ENCODE assay signal across 9 cellular contexts in genomic region chr6:159790947-159791598, GRCh38. TPM values are rescaled to one million over a fixed set of nuclear protein-coding genes. Genes with fewer than 3 reads are reported as not detected.
DNase-seq lines count a peak whose midpoint lies in the region; ATAC-seq lines count a peak whose summit lies in the region.
"Had no signal": no experiment of that assay in that cellular context is flagged by ENCODE, and none has a peak within 500 bp of the region (broad histone marks: within the 10 kb centered on the region; RNA-seq: fewer than 3 reads in every experiment).

No MANE protein-coding gene starts in this region.

- H3K27me3 ChIP-seq in CD4-positive, CD25-positive, alpha-beta regulatory T cell (ENCODE audit: control insufficient read depth, insufficient read depth, low read length): no peaks in the 10 kb centered on the region
- H3K27me3 ChIP-seq in iPS-20b (ENCODE audit: insufficient read depth, low read length): no peaks in the 10 kb centered on the region
- no peaks in the 10 kb centered on the region for H3K27me3 ChIP-seq in stomach smooth muscle (ENCODE audit: control insufficient read depth in 1 of 2, insufficient read depth in 2 of 2, low read length in 2 of 2)

- H3K27ac Mint-ChIP-seq in CD4-positive, CD25-positive, alpha-beta regulatory T cell: peak overlapping the region; percentile 94 to 99 (median 99)
- peak overlapping the region; percentile 98 for H3K27ac Mint-ChIP-seq in activated naive CD8-positive, alpha-beta T cell

- H3K27me3 Mint-ChIP-seq in CD4-positive, CD25-positive, alpha-beta regulatory T cell: peaks cover 8% of the 10 kb centered on the region
- no peaks in the 10 kb centered on the region for H3K27me3 Mint-ChIP-seq in activated naive CD8-positive, alpha-beta T cell

- peak overlapping the region; percentile 95 to 100 (median 99) for H3K4me3 Mint-ChIP-seq in CD4-positive, CD25-positive, alpha-beta regulatory T cell
- H3K4me3 Mint-ChIP-seq in activated naive CD8-positive, alpha-beta T cell: peak overlapping the region; percentile 98

- in situ Hi-C loops in KBM-7 (cut with MboI; ENCODE audit: low pct_unique_long_range_greater_than_20kb, low sequenced_read_pairs): no loop called here

- no peaks in the 10 kb centered on the region for H3K9me3 Mint-ChIP-seq in CD4-positive, CD25-positive, alpha-beta regulatory T cell
- H3K9me3 Mint-ChIP-seq in activated naive CD8-positive, alpha-beta T cell (ENCODE audit: low read depth): no peaks in the 10 kb centered on the region

- no peaks in the 10 kb centered on the region for H3K9me3 ChIP-seq in CD4-positive, CD25-positive, alpha-beta regulatory T cell (ENCODE audit: control insufficient read depth in 2 of 2, low read length in 2 of 2)
- H3K9me3 ChIP-seq in iPS-20b (ENCODE audit: insufficient read depth, low read depth, low read length) (no peaks in the 10 kb centered on the region), stomach smooth muscle (ENCODE audit: control insufficient read depth in 2 of 2, low read length in 2 of 2) (no peaks in the 10 kb centered on the region)

- H3K36me3 Mint-ChIP-seq in CD4-positive, CD25-positive, alpha-beta regulatory T cell: peaks cover 28% of the 10 kb centered on the region
- H3K36me3 Mint-ChIP-seq in activated naive CD8-positive, alpha-beta T cell: peaks cover 13% of the 10 kb centered on the region

- H3K4me1 Mint-ChIP-seq in CD4-positive, CD25-positive, alpha-beta regulatory T cell: peaks cover 11 to 74% (median 47%) of the 10 kb centered on the region in 4 donors
- peaks cover 56% of the 10 kb centered on the region for H3K4me1 Mint-ChIP-seq in activated naive CD8-positive, alpha-beta T cell (ENCODE audit: low read depth)

- H3K27ac ChIP-seq in CD4-positive, CD25-positive, alpha-beta regulatory T cell (ENCODE audit: insufficient read depth, low read length, poor library complexity, severe bottlenecking): peak overlapping the region; percentile 97
- peak overlapping the region; percentile 65 for H3K27ac ChIP-seq in iPS-20b (ENCODE audit: low read length)
- H3K27ac ChIP-seq in stomach smooth muscle (ENCODE audit: low read length): peak overlapping the region; percentile 97

- H3K36me3 ChIP-seq in CD4-positive, CD25-positive, alpha-beta regulatory T cell (ENCODE audit: control insufficient read depth, insufficient read depth, low read length): peaks cover 30% of the 10 kb centered on the region
- H3K36me3 ChIP-seq in iPS-20b (ENCODE audit: insufficient read depth, low read depth, low read length): peaks cover 50% of the 10 kb centered on the region
- H3K36me3 ChIP-seq in stomach smooth muscle (ENCODE audit: control insufficient read depth in 2 of 2, insufficient read depth in 2 of 2, low read length in 2 of 2): peaks cover 2 to 3% of the 10 kb centered on the region in 2 donors

- no peak for ATAC-seq in CD4-positive, CD25-positive, alpha-beta regulatory T cell (ENCODE audit: low read depth in 2 of 2)
- ATAC-seq in GM18909 (IDR thresholded peaks at IDR 0.05; ENCODE audit: poor library complexity, unreplicated experiment): no peak
- no peak for ATAC-seq in GM18519 (IDR thresholded peaks at IDR 0.05; ENCODE audit: low FRiP score, unreplicated experiment)

- peak overlapping the region; percentile 87 for H3K4me3 ChIP-seq in CD4-positive, CD25-positive, alpha-beta regulatory T cell (ENCODE audit: low read depth, low read length)
- H3K4me3 ChIP-seq in iPS-20b (ENCODE audit: low read length): peak overlapping the region; percentile 89
- H3K4me3 ChIP-seq in stomach smooth muscle (ENCODE audit: low read length in 2 of 2): peak overlapping the region; percentile 88 to 96

- H3K4me1 ChIP-seq in CD4-positive, CD25-positive, alpha-beta regulatory T cell (ENCODE audit: control insufficient read depth, insufficient read depth, low read length, poor library complexity, severe bottlenecking): peaks cover 29% of the 10 kb centered on the region
- H3K4me1 ChIP-seq in iPS-20b (ENCODE audit: insufficient read depth, low read length) (peaks cover 4% of the 10 kb centered on the region; the same call in 1 of the 2 replicates), stomach smooth muscle (ENCODE audit: control insufficient read depth, insufficient read depth, low read length) (peaks cover 31% of the 10 kb centered on the region)

- peak in 2 of 3 donors; percentile 6 to 41 for DNase-seq in CD4-positive, CD25-positive, alpha-beta regulatory T cell
- DNase-seq in KBM-7 (peak; percentile 43), RKO (ENCODE audit: low spot score) (no peak)

- peak overlapping the region; percentile 96 for H3K9ac ChIP-seq in iPS-20b (ENCODE audit: low read depth, low read length)
- H3K9ac ChIP-seq in stomach smooth muscle (ENCODE audit: low read length in 2 of 2): peak overlapping the region; percentile 96 to 97

RNA-seq across cellular contexts. Expression of gene MRPL18, which starts 0.8 kb away (rescaled TPM):
- 21.7 TPM for total RNA-seq in CD4-positive, CD25-positive, alpha-beta regulatory T cell
- polyA plus RNA-seq in CD4-positive, CD25-positive, alpha-beta regulatory T cell: 100 to 1,000 TPM in 2 of 4 donors, 10 to 100 TPM in 2; 86.9 to 122 (median 103) TPM

RNA-seq across cellular contexts. Expression of gene TCP1, which starts 1.7 kb away (rescaled TPM):
- total RNA-seq in CD4-positive, CD25-positive, alpha-beta regulatory T cell: 205 TPM
- polyA plus RNA-seq in CD4-positive, CD25-positive, alpha-beta regulatory T cell: 100 to 1,000 TPM in 2 of 4 donors, 10 to 100 TPM in 2; 83.6 to 121 (median 99.9) TPM

RNA-seq across cellular contexts. Expression of gene PNLDC1, which starts 9.0 kb away (rescaled TPM):
- total RNA-seq in CD4-positive, CD25-positive, alpha-beta regulatory T cell: not detected
- under 1 TPM in 1 of 4 donors, not detected in 3; 0.21 TPM for polyA plus RNA-seq in CD4-positive, CD25-positive, alpha-beta regulatory T cell
- total RNA-seq: RPMI7951 had no signal

RNA-seq across cellular contexts. Expression of gene ACAT2, which starts 29.2 kb away (rescaled TPM):
- 29.6 TPM for total RNA-seq in CD4-positive, CD25-positive, alpha-beta regulatory T cell
- polyA plus RNA-seq in CD4-positive, CD25-positive, alpha-beta regulatory T cell: 10 to 100 TPM; 40.8 to 66.0 (median 50.2) TPM
